In genomic region chr6:163435013-163435412, GRCh38 we compare ENCODE assay signal across 2 cellular contexts.
TF ChIP-seq lines count a peak whose summit lies in the region.

No MANE protein-coding gene starts in this region.

TF ChIP-seq in GM12891, 5 proteins besides CTCF, POLR2A, EP300 and RAD21 (continued from another document):
- TF ChIP-seq POLR2AphosphoS5 (IDR thresholded peaks at IDR 0.05; ENCODE audit: low read depth, low read length), result no peak
- no peak for TF ChIP-seq PAX5 (IDR thresholded peaks at IDR 0.05; ENCODE audit: insufficient read depth, low read length, severe bottlenecking)
- TF ChIP-seq TAF1 (IDR thresholded peaks at IDR 0.05; ENCODE audit: low read depth, low read length), result no peak
- TF ChIP-seq POU2F2 (IDR thresholded peaks at IDR 0.05; ENCODE audit: low read depth, low read length), result no peak
TF ChIP-seq in GM12891: peak in this region for 0.

TF ChIP-seq in IMR-90, 13 proteins besides CTCF, POLR2A, EP300 and RAD21 (continued from another document):
- TF ChIP-seq USF2 (IDR thresholded peaks at IDR 0.05; ENCODE audit: low read depth, low read length), result no peak
